ENCODE assay signal across 1 cellular context in genomic region chr18:73688851-73689659, GRCh38.
TF ChIP-seq lines count a peak whose summit lies in the region.

No MANE protein-coding gene starts in this region.

TF ChIP-seq in IMR-90, 13 proteins besides CTCF, POLR2A, EP300 and RAD21 (continued from another document):
- TF ChIP-seq MAZ (IDR thresholded peaks at IDR 0.05; ENCODE audit: borderline replicate concordance, low read depth, low read length) = 0 out of 2 replicates have a peak, but pooled peaks have one; percentile 2
